In genomic region chrX:3485727-3486126, GRCh38 we compare ENCODE assay signal across 38 cellular contexts.
"Had no signal": no experiment of that assay in that cellular context is flagged by ENCODE, and none has a peak within 500 bp of the region (broad histone marks: within the 10 kb centered on the region; RNA-seq: fewer than 3 reads in every experiment).

No MANE protein-coding gene starts in this region.

- H3K36me3 Mint-ChIP-seq: activated CD4-positive, alpha-beta memory T cell treated with anti-CD3 and anti-CD28 coated beads for 36 hours; activated naive CD8-positive, alpha-beta T cell treated with anti-CD3 and anti-CD28 coated beads for 36 hours; immature natural killer cell; mesothelial cell of epicardium; naive B cell; stimulated activated effector memory CD8-positive, alpha-beta T cell treated with anti-CD3 and anti-CD28 coated beads, Interleukin-12 subunit alpha, Interleukin-12 subunit beta, amount 100 ng/mL, for 72 hours; type B pancreatic cell had no signal

- H3K9me3 ChIP-seq: adrenal gland, body of pancreas, gastrocnemius medialis, neutrophil, sigmoid colon, uterus had no signal

- DNase-seq: activated CD4-positive, alpha-beta memory T cell treated with anti-CD3 and anti-CD28 coated beads for 36 hours; activated CD4-positive, alpha-beta T cell treated with anti-CD3 and anti-CD28 coated beads, Interleukin-2, amount 10 ng/mL, durations not matched to agents 24 days and 14 days; activated CD4-positive, CD25-positive, alpha-beta regulatory T cell treated with anti-CD3 and anti-CD28 coated beads, Interleukin-2, amount 50 U/mL, for 72 hours; activated CD8-positive, alpha-beta memory T cell treated with anti-CD3 and anti-CD28 coated beads, Interleukin-2, amount 50 U/mL, for 4 hours; activated effector memory CD4-positive, alpha-beta T cell treated with anti-CD3 and anti-CD28 coated beads, Interleukin-2, amount 50 U/mL, for 16 hours; activated naive CD4-positive, alpha-beta T cell treated with anti-CD3 and anti-CD28 coated beads for 36 hours; activated naive CD8-positive, alpha-beta T cell treated with anti-CD3 and anti-CD28 coated beads for 36 hours; activated T-cell treated with anti-CD3 and anti-CD28 coated beads, Interleukin-2, amount 50 U/mL, for 1 hour; adrenal gland; aorta; body of pancreas; dorsolateral prefrontal cortex; effector memory CD4-positive, alpha-beta T cell; erythroblast; gastrocnemius medialis; glutamatergic neuron; immature natural killer cell; kidney; left colon; mammary epithelial cell; naive B cell; nephron progenitor cell; retina; sigmoid colon; small intestine; stimulated activated CD4-positive, alpha-beta T cell treated with anti-CD3 and anti-CD28 coated beads, Interleukin-4, amount 100 ng/mL, for 24 hours; stimulated activated naive CD8-positive, alpha-beta T cell treated with anti-CD3 and anti-CD28 coated beads, Interleukin-15, amount 100 ng/mL, for 72 hours; substantia nigra; uterus; WERI-Rb-1 had no signal

- H3K4me3 ChIP-seq: adrenal gland, body of pancreas, coronary artery, dorsolateral prefrontal cortex, gastrocnemius medialis, hepatocyte, sigmoid colon, uterus had no signal

- ATAC-seq: body of pancreas; gastrocnemius medialis; left colon; stimulated activated effector memory CD8-positive, alpha-beta T cell treated with anti-CD3 and anti-CD28 coated beads, Interleukin-12 subunit alpha, Interleukin-12 subunit beta, amount 100 ng/mL, for 72 hours; stimulated activated naive CD8-positive, alpha-beta T cell treated with anti-CD3 and anti-CD28 coated beads, Interleukin-15, amount 100 ng/mL, for 72 hours had no signal

- H3K27ac Mint-ChIP-seq: activated CD4-positive, alpha-beta memory T cell treated with anti-CD3 and anti-CD28 coated beads for 36 hours; activated CD4-positive, alpha-beta T cell treated with anti-CD3 and anti-CD28 coated beads, Interleukin-2, amount 10 ng/mL, durations not matched to agents 24 days and 14 days; activated naive CD4-positive, alpha-beta T cell treated with anti-CD3 and anti-CD28 coated beads for 36 hours; activated naive CD8-positive, alpha-beta T cell treated with anti-CD3 and anti-CD28 coated beads for 36 hours; activated T-helper 1 cell treated with anti-CD3 and anti-CD28 coated beads, Interleukin-12 subunit alpha, Interleukin-12 subunit beta, Interleukin-2, Interleukin-4 antibody, amounts not matched to agents 30 ng/mL and 10 ng/mL and 1 ng/mL, durations not matched to agents 14 hours and 24 hours and 36 hours; immature natural killer cell; mesothelial cell of epicardium; naive B cell; nephron progenitor cell; progenitor cell of endocrine pancreas; stimulated activated effector memory CD8-positive, alpha-beta T cell treated with anti-CD3 and anti-CD28 coated beads, Interleukin-12 subunit alpha, Interleukin-12 subunit beta, amount 100 ng/mL, for 72 hours; stimulated activated naive CD8-positive, alpha-beta T cell treated with anti-CD3 and anti-CD28 coated beads, Interleukin-15, amount 100 ng/mL, for 72 hours; type B pancreatic cell had no signal

- H3K9me3 Mint-ChIP-seq: activated CD4-positive, alpha-beta memory T cell treated with anti-CD3 and anti-CD28 coated beads for 36 hours; activated CD4-positive, alpha-beta T cell treated with anti-CD3 and anti-CD28 coated beads, Interleukin-2, amount 10 ng/mL, durations not matched to agents 24 days and 14 days; activated naive CD4-positive, alpha-beta T cell treated with anti-CD3 and anti-CD28 coated beads for 36 hours; activated naive CD8-positive, alpha-beta T cell treated with anti-CD3 and anti-CD28 coated beads for 36 hours; activated T-helper 1 cell treated with anti-CD3 and anti-CD28 coated beads, Interleukin-12 subunit alpha, Interleukin-12 subunit beta, Interleukin-2, Interleukin-4 antibody, amounts not matched to agents 30 ng/mL and 10 ng/mL and 1 ng/mL, durations not matched to agents 14 hours and 24 hours and 36 hours; stimulated activated effector memory CD8-positive, alpha-beta T cell treated with anti-CD3 and anti-CD28 coated beads, Interleukin-12 subunit alpha, Interleukin-12 subunit beta, amount 100 ng/mL, for 72 hours; stimulated activated naive CD8-positive, alpha-beta T cell treated with anti-CD3 and anti-CD28 coated beads, Interleukin-15, amount 100 ng/mL, for 72 hours; type B pancreatic cell had no signal

- H3K27me3 Mint-ChIP-seq: activated CD4-positive, alpha-beta memory T cell treated with anti-CD3 and anti-CD28 coated beads for 36 hours; activated CD4-positive, alpha-beta T cell treated with anti-CD3 and anti-CD28 coated beads, Interleukin-2, amount 10 ng/mL, durations not matched to agents 24 days and 14 days; activated naive CD8-positive, alpha-beta T cell treated with anti-CD3 and anti-CD28 coated beads for 36 hours; naive B cell; progenitor cell of endocrine pancreas; stimulated activated naive CD8-positive, alpha-beta T cell treated with anti-CD3 and anti-CD28 coated beads, Interleukin-15, amount 100 ng/mL, for 72 hours; type B pancreatic cell had no signal

- H3K27ac ChIP-seq: adrenal gland, body of pancreas, coronary artery, dorsolateral prefrontal cortex, gastrocnemius medialis, hepatocyte, neutrophil, sigmoid colon, uterus, WERI-Rb-1 had no signal

- H3K4me1 Mint-ChIP-seq: activated CD4-positive, alpha-beta T cell treated with anti-CD3 and anti-CD28 coated beads, Interleukin-2, amount 10 ng/mL, durations not matched to agents 24 days and 14 days; activated naive CD8-positive, alpha-beta T cell treated with anti-CD3 and anti-CD28 coated beads for 36 hours; immature natural killer cell; mesothelial cell of epicardium; naive B cell; nephron progenitor cell; stimulated activated effector memory CD8-positive, alpha-beta T cell treated with anti-CD3 and anti-CD28 coated beads, Interleukin-12 subunit alpha, Interleukin-12 subunit beta, amount 100 ng/mL, for 72 hours; stimulated activated naive CD8-positive, alpha-beta T cell treated with anti-CD3 and anti-CD28 coated beads, Interleukin-15, amount 100 ng/mL, for 72 hours had no signal

- H3K4me3 Mint-ChIP-seq: activated CD4-positive, alpha-beta memory T cell treated with anti-CD3 and anti-CD28 coated beads for 36 hours; activated CD4-positive, alpha-beta T cell treated with anti-CD3 and anti-CD28 coated beads, Interleukin-2, amount 10 ng/mL, durations not matched to agents 24 days and 14 days; activated naive CD4-positive, alpha-beta T cell treated with anti-CD3 and anti-CD28 coated beads for 36 hours; activated naive CD8-positive, alpha-beta T cell treated with anti-CD3 and anti-CD28 coated beads for 36 hours; activated T-helper 1 cell treated with anti-CD3 and anti-CD28 coated beads, Interleukin-12 subunit alpha, Interleukin-12 subunit beta, Interleukin-2, Interleukin-4 antibody, amounts not matched to agents 30 ng/mL and 10 ng/mL and 1 ng/mL, durations not matched to agents 14 hours and 24 hours and 36 hours; immature natural killer cell; mesothelial cell of epicardium; naive B cell; nephron progenitor cell; stimulated activated effector memory CD8-positive, alpha-beta T cell treated with anti-CD3 and anti-CD28 coated beads, Interleukin-12 subunit alpha, Interleukin-12 subunit beta, amount 100 ng/mL, for 72 hours; stimulated activated naive CD8-positive, alpha-beta T cell treated with anti-CD3 and anti-CD28 coated beads, Interleukin-15, amount 100 ng/mL, for 72 hours; type B pancreatic cell had no signal

- H3K4me1 ChIP-seq: adrenal gland, body of pancreas, gastrocnemius medialis, sigmoid colon, uterus had no signal

- H3K27me3 ChIP-seq: adrenal gland, body of pancreas, hepatocyte, neutrophil, sigmoid colon, uterus had no signal

- H3K36me3 ChIP-seq: adrenal gland, gastrocnemius medialis, neutrophil, sigmoid colon, uterus, WERI-Rb-1 had no signal
